Comparison of ENCODE assay signal across 1 cellular context in genomic region chr9:131402073-131402472, GRCh38.
TF ChIP-seq lines count a peak whose summit lies in the region.

No MANE protein-coding gene starts in this region.

TF ChIP-seq in HEK293, 187 proteins besides CTCF, POLR2A, EP300 and RAD21 (continued from another document and continues in another):
- TF ChIP-seq ZBTB49 (tag by site-specific recombination; IDR thresholded peaks at IDR 0.05; ENCODE audit: low read depth) (no peak), ZNF302 (tag by site-specific recombination; IDR thresholded peaks at IDR 0.05; ENCODE audit: low read depth) (no peak), ZNF510 (tag by site-specific recombination; IDR thresholded peaks at IDR 0.05; ENCODE audit: insufficient replicate concordance) (no peak), ZNF350 (tag by site-specific recombination; IDR thresholded peaks at IDR 0.05) (no peak), TSHZ1 (tag by site-specific recombination; IDR thresholded peaks at IDR 0.05; ENCODE audit: borderline replicate concordance) (0 out of 2 replicates have a peak, but pooled peaks have one; percentile 5), ZNF473 (tag by site-specific recombination; IDR thresholded peaks at IDR 0.05) (no peak), ZNF639 (tag by site-specific recombination; IDR thresholded peaks at IDR 0.05) (no peak; the same call in 1 of the 2 replicates), ZNF692 (tag by site-specific recombination; IDR thresholded peaks at IDR 0.05) (no peak), ZNF426 (tag by site-specific recombination; IDR thresholded peaks at IDR 0.05) (no peak), ZNF37A (tag by site-specific recombination; IDR thresholded peaks at IDR 0.05) (no peak), ZNF169 (tag by site-specific recombination; IDR thresholded peaks at IDR 0.05) (no peak), GLI4 (tag by site-specific recombination; IDR thresholded peaks at IDR 0.05) (no peak), ZNF585B (tag by site-specific recombination; IDR thresholded peaks at IDR 0.05) (no peak), ZNF18 (tag by site-specific recombination; IDR thresholded peaks at IDR 0.05) (no peak), ZNF76 (tag by site-specific recombination; IDR thresholded peaks at IDR 0.05; ENCODE audit: borderline replicate concordance, low read depth) (peak; percentile 14; the same call in 1 of the 2 replicates), KLF10 (tag by site-specific recombination; IDR thresholded peaks at IDR 0.05) (no peak), KLF7 (tag by site-specific recombination; IDR thresholded peaks at IDR 0.05; ENCODE audit: borderline replicate concordance) (no peak), ZFP69B (tag by site-specific recombination; IDR thresholded peaks at IDR 0.05) (no peak; the same call in 1 of the 2 replicates), ZNF629 (tag by site-specific recombination; IDR thresholded peaks at IDR 0.05) (peak; percentile 80), ZNF621 (tag by site-specific recombination; IDR thresholded peaks at IDR 0.05) (no peak), KLF16 (tag by site-specific recombination; IDR thresholded peaks at IDR 0.05) (0 out of 2 replicates have a peak, but pooled peaks have one; percentile 25), EGR2 (tag by site-specific recombination; IDR thresholded peaks at IDR 0.05; ENCODE audit: low read depth) (no peak), ZNF654 (tag by site-specific recombination; IDR thresholded peaks at IDR 0.05; ENCODE audit: low read depth) (peak; percentile 44), ZNF311 (tag by site-specific recombination; IDR thresholded peaks at IDR 0.05; ENCODE audit: borderline replicate concordance) (no peak), KLF9 (tag by site-specific recombination; IDR thresholded peaks at IDR 0.05; ENCODE audit: low read depth) (no peak), ZNF239 (tag by site-specific recombination; IDR thresholded peaks at IDR 0.05) (no peak), ZBTB8A (tag by site-specific recombination; IDR thresholded peaks at IDR 0.05) (no peak), ZNF114 (tag by site-specific recombination; IDR thresholded peaks at IDR 0.05) (no peak), PBX3 (CRISPR knock-in tag; IDR thresholded peaks at IDR 0.05) (no peak), ZBTB6 (tag by site-specific recombination; IDR thresholded peaks at IDR 0.05) (no peak), ZNF157 (tag by site-specific recombination; IDR thresholded peaks at IDR 0.05) (no peak), ZNF701 (tag by site-specific recombination; IDR thresholded peaks at IDR 0.05) (no peak), ZNF664 (tag by site-specific recombination; IDR thresholded peaks at IDR 0.05) (no peak), BCL11B (tag by site-specific recombination; IDR thresholded peaks at IDR 0.05; ENCODE audit: low read depth) (peak; percentile 52; the same call in 1 of the 2 replicates), ZNF514 (tag by site-specific recombination; IDR thresholded peaks at IDR 0.05) (no peak), ZBTB11 (tag by site-specific recombination; conservative IDR thresholded peaks at IDR 0.05; ENCODE audit: low read depth) (no peak), ZNF777 (tag by site-specific recombination; IDR thresholded peaks at IDR 0.05; ENCODE audit: borderline replicate concordance) (no peak), PRDM4 (tag by site-specific recombination; IDR thresholded peaks at IDR 0.05) (no peak; the same call in 1 of the 2 replicates), ZNF132 (tag by site-specific recombination; IDR thresholded peaks at IDR 0.05; ENCODE audit: borderline replicate concordance) (no peak), ZNF521 (tag by site-specific recombination; IDR thresholded peaks at IDR 0.05) (no peak), RBAK (tag by site-specific recombination; IDR thresholded peaks at IDR 0.05) (no peak), ZSCAN18 (tag by site-specific recombination; IDR thresholded peaks at IDR 0.05) (no peak)
